ENCODE assay signal across 21 cellular contexts in the genomic region with DNA sequence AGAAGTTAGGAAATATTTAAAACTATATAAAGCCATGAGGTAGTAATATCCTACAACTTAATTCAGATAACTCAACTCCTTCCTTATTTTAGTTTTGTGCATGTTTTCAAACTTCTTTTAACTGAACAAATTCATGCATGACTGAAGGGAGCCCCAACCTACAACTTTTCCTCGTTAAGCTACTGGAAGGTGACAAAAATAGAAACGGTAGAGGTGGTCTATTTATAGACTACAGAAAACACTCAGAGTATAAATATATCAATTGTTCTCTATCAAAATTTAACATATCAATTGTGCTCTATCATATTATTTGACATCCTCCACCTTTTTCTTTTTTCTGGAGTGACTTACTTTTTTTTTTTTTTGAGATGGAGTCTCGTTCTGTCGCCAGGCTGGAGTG.
"Had no signal": no experiment of that assay in that cellular context is flagged by ENCODE, and none has a peak within 500 bp of the region (broad histone marks: within the 10 kb centered on the region; RNA-seq: fewer than 3 reads in every experiment).

No MANE protein-coding gene starts in this region.

- H3K4me2 ChIP-seq: SK-N-SH had no signal

- DNase-seq: IMR-90; MV-4-11; NCI-H1048; NCI-H1105; NCI-H1417 treated with DMSO at 0.1 percent for 48 hours; NCI-H146; NCI-H1694 treated with DMSO at 0.1 percent for 48 hours; NCI-H1930; NCI-H2081; NCI-H2107; NCI-H2227 treated with DMSO at 0.1 percent for 48 hours; NCI-H524; NCI-H69; NCI-H774; NK-92 treated with Interleukin-12 subunit alpha and Interleukin-12 subunit beta, amount 100 ng/mL, for 24 hours; PC-3; SK-N-SH; SW 1271 had no signal

- H3K27ac ChIP-seq: RWPE1 had no signal

- H3K9ac ChIP-seq: SK-N-SH had no signal

- ATAC-seq: HepG2, Panc1, PC-3 had no signal
